15 cellular contexts compared by ENCODE assay signal in genomic region chr18:9757851-9758587, GRCh38. TPM values are rescaled to one million over a fixed set of nuclear protein-coding genes. Genes with fewer than 3 reads are reported as not detected.
DNase-seq lines count a peak whose midpoint lies in the region; TF ChIP-seq lines count a peak whose summit lies in the region.
"Had no signal": no experiment of that assay in that cellular context is flagged by ENCODE, and none has a peak within 500 bp of the region (broad histone marks: within the 10 kb centered on the region; RNA-seq: fewer than 3 reads in every experiment).

No MANE protein-coding gene starts in this region.

- no peak for DNase-seq in CD14-positive monocyte (ENCODE audit: low spot score)
- peak; percentile 4 for DNase-seq in MG63
- DNase-seq in brain microvascular endothelial cell = peak; percentile 69
- no peak for DNase-seq in lower leg skin (ENCODE audit: low spot score in 2 of 2)
- no peak for DNase-seq in NCI-H1436 (lab: John Stamatoyannopoulos, UW)
- no peak for DNase-seq in OCI-LY7 (ENCODE audit: low spot score)
- DNase-seq in stimulated activated CD4-positive, alpha-beta T cell treated with anti-CD3 and anti-CD28 coated beads, Interleukin-12 subunit alpha, Interleukin-12 subunit beta, amount 100 ng/mL, for 4 hours = no peak
- DNase-seq: activated CD8-positive, alpha-beta memory T cell treated with anti-CD3 and anti-CD28 coated beads, Interleukin-2, amount 10 ng/mL, durations not matched to agents 7 days and 5 days; dorsolateral prefrontal cortex; left ventricle myocardium superior; NCI-H2227 treated with DMSO at 0.1 percent for 48 hours; PC-9 had no signal

- POLR2A ChIA-PET in OCI-LY7 (lab: Charles Lee) = no interaction called here

- H3K4me1 ChIP-seq in OCI-LY7 (ENCODE audit: insufficient read depth, low read length, poor library complexity, severe bottlenecking) = no peaks in the 10 kb centered on the region

- no peaks in the 10 kb centered on the region for H3K79me2 ChIP-seq in OCI-LY7 (ENCODE audit: insufficient read depth, low read depth, low read length)

- H3K4me3 Mint-ChIP-seq in CD14-positive monocyte = peak overlapping the region; percentile 16 to 47
- no peak overlapping the region for H3K4me3 Mint-ChIP-seq in nephron
- H3K4me3 Mint-ChIP-seq: activated CD8-positive, alpha-beta memory T cell treated with anti-CD3 and anti-CD28 coated beads, Interleukin-2, amount 10 ng/mL, durations not matched to agents 7 days and 5 days; B cell had no signal

- no peaks in the 10 kb centered on the region for H3K9me2 ChIP-seq in OCI-LY7 (ENCODE audit: insufficient read depth, low read length)

- H3K36me3 ChIP-seq in MG63 = no peaks in the 10 kb centered on the region
- peaks cover 4% of the 10 kb centered on the region for H3K36me3 ChIP-seq in brain microvascular endothelial cell (replicated peaks)
- H3K36me3 ChIP-seq in OCI-LY7 (ENCODE audit: insufficient read depth, low read length) = no peaks in the 10 kb centered on the region
- H3K36me3 ChIP-seq: ovary had no signal

- WGBS in lower leg skin, 2 donors = 84 to 85% methylated on average over 17 of the region's 17 CpGs

- BruUV-seq in OCI-LY7 (replicated peaks; lab: Mats Ljungman, UMichigan) = no TSS peak

- intact Hi-C loops in CD14-positive monocyte (cut with micrococcal nuclease) (loop anchor here in 1 of 2 donors (10.0 kb wide), 1 partner anchor 53 kb away; the partner anchor contains the start of gene RAB31), lower leg skin (cut with DNase I; ENCODE audit: low total_unique reads) (no loop called here), OCI-LY7 (cut with micrococcal nuclease; ENCODE audit: unreplicated experiment) (no loop called here)

- CTCF ChIA-PET in OCI-LY7 (lab: Charles Lee; ENCODE audit: unreplicated experiment) = no interaction called here

- H3K27me3 Mint-ChIP-seq in CD14-positive monocyte (ENCODE audit: low read depth in 3 of 3) = peaks cover 0 to 2% (median 0%) of the 10 kb centered on the region in 3 donors
- H3K27me3 Mint-ChIP-seq in nephron (ENCODE audit: low read depth) = peaks cover 4% of the 10 kb centered on the region
- H3K27me3 Mint-ChIP-seq: B cell had no signal

- H3K27ac Mint-ChIP-seq in CD14-positive monocyte (peak overlapping the region; percentile 55 to 93 (median 87)), nephron (peak overlapping the region; percentile 3 to 50 (median 25))
- H3K27ac Mint-ChIP-seq: activated CD8-positive, alpha-beta memory T cell treated with anti-CD3 and anti-CD28 coated beads, Interleukin-2, amount 10 ng/mL, durations not matched to agents 7 days and 5 days; B cell had no signal

- H3K27ac ChIP-seq in brain microvascular endothelial cell (peak overlapping the region; percentile 76), OCI-LY7 (ENCODE audit: low read depth, low read length, poor library complexity, severe bottlenecking) (no peak overlapping the region)
- H3K27ac ChIP-seq: ovary, PC-9 had no signal

- H3K4me3 ChIP-seq in MG63 (no peak overlapping the region), brain microvascular endothelial cell (ENCODE audit: low read depth, low read length) (no peak overlapping the region), lower leg skin (ENCODE audit: low read depth, poor library complexity, severe bottlenecking) (no peak overlapping the region), OCI-LY7 (ENCODE audit: low read depth, low read length, poor library complexity, severe bottlenecking) (no peak overlapping the region)
- H3K4me3 ChIP-seq: dorsolateral prefrontal cortex, ovary, PC-9 had no signal

- no peak overlapping the region for H2AFZ ChIP-seq in OCI-LY7 (ENCODE audit: low read length)
- H2AFZ ChIP-seq: PC-9 had no signal

- TF ChIP-seq POLR2A in lower leg skin (IDR thresholded peaks at IDR 0.05) = no peak

- H4K20me1 ChIP-seq in OCI-LY7 (ENCODE audit: insufficient read depth, low read length) = no peaks in the 10 kb centered on the region

- no peaks in the 10 kb centered on the region for H3K27me3 ChIP-seq in MG63
- no peaks in the 10 kb centered on the region for H3K27me3 ChIP-seq in brain microvascular endothelial cell (replicated peaks)
- H3K27me3 ChIP-seq: dorsolateral prefrontal cortex, ovary had no signal

- H3K4me2 ChIP-seq in OCI-LY7 (ENCODE audit: low read length) = no peak overlapping the region
- H3K4me2 ChIP-seq: PC-9 had no signal

- H3K36me3 Mint-ChIP-seq in CD14-positive monocyte (peaks cover 15 to 35% of the 10 kb centered on the region in 2 donors), nephron (ENCODE audit: low read depth) (peaks cover 3% of the 10 kb centered on the region)
- H3K36me3 Mint-ChIP-seq: activated CD8-positive, alpha-beta memory T cell treated with anti-CD3 and anti-CD28 coated beads, Interleukin-2, amount 10 ng/mL, durations not matched to agents 7 days and 5 days had no signal

- H3K9me3 Mint-ChIP-seq in CD14-positive monocyte (peaks cover 0 to 3% (median 0%) of the 10 kb centered on the region in 7 donors), nephron (peaks cover 3% of the 10 kb centered on the region)

- TF ChIP-seq CTCF in CD14-positive monocyte (IDR thresholded peaks at IDR 0.05) = no peak
- TF ChIP-seq CTCF in brain microvascular endothelial cell (IDR thresholded peaks at IDR 0.05; ENCODE audit: low read depth, low read length, missing control alignments) = no peak
- TF ChIP-seq CTCF in nephron (IDR thresholded peaks at IDR 0.05; ENCODE audit: unreplicated experiment in 3 of 3) = no peak
- no peak for TF ChIP-seq CTCF in lower leg skin (IDR thresholded peaks at IDR 0.05)
- TF ChIP-seq CTCF in OCI-LY7 (conservative IDR thresholded peaks at IDR 0.05; ENCODE audit: low read length) = no peak

- H3K4me1 Mint-ChIP-seq in CD14-positive monocyte (peaks cover 99% of the 10 kb centered on the region), nephron (peaks cover 31% of the 10 kb centered on the region)
- H3K4me1 Mint-ChIP-seq: activated CD8-positive, alpha-beta memory T cell treated with anti-CD3 and anti-CD28 coated beads, Interleukin-2, amount 10 ng/mL, durations not matched to agents 7 days and 5 days had no signal

- H3K9me3 ChIP-seq in MG63 (no peaks in the 10 kb centered on the region), OCI-LY7 (ENCODE audit: low read length) (no peaks in the 10 kb centered on the region)
- H3K9me3 ChIP-seq: ovary had no signal

- in situ Hi-C loops in brain microvascular endothelial cell (cut with HindIII; ENCODE audit: low pct_ligation_motif_present, low sequenced_read_pairs) = no loop called here

RNA-seq across cellular contexts. Expression of gene RAB31, which starts 49.9 kb away (rescaled TPM):
- 100 to 1,000 TPM; 348 to 367 TPM for polyA plus RNA-seq in CD14-positive monocyte
- total RNA-seq in MG63 (2014; rRNA removed; shearing (Covaris generic); ENCODE audit: low replicate concordance) = 16.7 and 19.5 TPM in 2 replicates
- 10 to 100 TPM; 12.2 to 22.0 (median 15.6) TPM for total RNA-seq in lower leg skin
- total RNA-seq in OCI-LY7 (2014; rRNA removed; shearing (Covaris generic)) = not detected in 2 replicates
- not detected in 2 replicates for total RNA-seq in OCI-LY7 (2022)
- total RNA-seq: activated CD8-positive, alpha-beta memory T cell treated with anti-CD3 and anti-CD28 coated beads, Interleukin-2, amount 10 ng/mL, durations not matched to agents 7 days and 5 days had no signal

Comparison
In these comparisons a context has a peak if more than half of its experiments do, and no peak if none do; other contexts are left out.
1. DNase-seq: peak in MG63 (single experiment) and brain microvascular endothelial cell (single experiment); none in CD14-positive monocyte (single experiment), lower leg skin (0 of 2), NCI-H1436 (single experiment), OCI-LY7 (single experiment) and stimulated activated CD4-positive, alpha-beta T cell treated with anti-CD3 and anti-CD28 coated beads, Interleukin-12 subunit alpha, Interleukin-12 subunit beta, amount 100 ng/mL, for 4 hours (single experiment).
2. H3K4me3 Mint-ChIP-seq: peak in CD14-positive monocyte (2 of 2); none in nephron (0 of 3).
3. RNA of gene RAB31, which starts 49.9 kb away (total RNA-seq): 16.7 to 19.5 TPM in MG63 and 12.2 to 22.0 TPM in lower leg skin; not detected in OCI-LY7; every median in the first group is over 10 times any median in the second.